Comparison of ENCODE assay signal across 26 cellular contexts in genomic region chr15:70793694-70794093, GRCh38. TPM values are rescaled to one million over a fixed set of nuclear protein-coding genes. Genes with fewer than 3 reads are reported as not detected.
DNase-seq lines count a peak whose midpoint lies in the region; ATAC-seq, FAIRE-seq and TF ChIP-seq lines count a peak whose summit lies in the region.
"Had no signal": no experiment of that assay in that cellular context is flagged by ENCODE, and none has a peak within 500 bp of the region (broad histone marks: within the 10 kb centered on the region; RNA-seq: fewer than 3 reads in every experiment).

No MANE protein-coding gene starts in this region.

- H3K79me2 ChIP-seq in PC-3 (ENCODE audit: low read length) = peaks cover 14% of the 10 kb centered on the region

- H2AFZ ChIP-seq in PC-3 (ENCODE audit: low read length) = no peak overlapping the region

- H4K20me1 ChIP-seq in PC-3 (ENCODE audit: low read length) = no peaks in the 10 kb centered on the region

- H3K4me2 ChIP-seq in A549 (peak overlapping the region; percentile 80; the same call in 1 of the 3 replicates), PC-3 (ENCODE audit: low read length) (no peak overlapping the region)

- no peak overlapping the region for H3K9ac ChIP-seq in PC-3 (ENCODE audit: low read length)

- no peak for TF ChIP-seq POLR2A in A549 (IDR thresholded peaks at IDR 0.05; ENCODE audit: low read length)

- intact Hi-C loops in PC-3 (cut with micrococcal nuclease) (no loop called here), psoas muscle (cut with DNase I) (no loop called here)

- no peaks in the 10 kb centered on the region for H3K9me2 ChIP-seq in PC-3 (replicated peaks; ENCODE audit: low read length)

- H3K27me3 ChIP-seq in PC-3 (ENCODE audit: low read length) = no peaks in the 10 kb centered on the region
- no peaks in the 10 kb centered on the region for H3K27me3 ChIP-seq in psoas muscle (ENCODE audit: insufficient read depth in 3 of 3, low read length in 2 of 3)
- H3K27me3 ChIP-seq: body of pancreas, heart left ventricle, sigmoid colon had no signal

- H3K9me3 ChIP-seq in A549 (no peaks in the 10 kb centered on the region), PC-3 (ENCODE audit: low read length) (no peaks in the 10 kb centered on the region), psoas muscle (no peaks in the 10 kb centered on the region)
- H3K9me3 ChIP-seq: body of pancreas, heart left ventricle, sigmoid colon, thoracic aorta had no signal

- H3K27ac ChIP-seq in A549 (peak overlapping the region; percentile 83 to 93), PC-3 (ENCODE audit: low read length) (peak overlapping the region; percentile 94), psoas muscle (no peak overlapping the region)
- H3K27ac ChIP-seq: body of pancreas, epithelial cell of prostate, sigmoid colon had no signal

- H3F3A ChIP-seq in PC-3 (ENCODE audit: low read length, unreplicated experiment) = peaks cover 8% of the 10 kb centered on the region

- no TSS peak for BruUV-seq in PC-3 (replicated peaks; lab: Mats Ljungman, UMichigan)

- H3K36me3 ChIP-seq in PC-3 (ENCODE audit: low read depth, low read length) (no peaks in the 10 kb centered on the region), psoas muscle (ENCODE audit: insufficient read depth in 1 of 2, low read depth in 1 of 2) (no peaks in the 10 kb centered on the region)
- H3K36me3 ChIP-seq: heart left ventricle, sigmoid colon, thoracic aorta had no signal

- TF ChIP-seq RAD21 in A549 (conservative IDR thresholded peaks at IDR 0.05 in 1 of 2, IDR thresholded peaks at IDR 0.05 in 1 of 2) = no peak

- CTCF ChIA-PET in A549 (lab: Yijun Ruan, JAX) (interaction anchor here (0.6 to 15.4 kb wide), 11 partner anchors 10 to 1008 kb away, joined by 3 to 274 read pairs (median 3); no protein-coding TSS in a partner anchor), PC-3 (lab: Charles Lee) (no interaction called here)

- TF ChIP-seq CTCF in A549 (IDR thresholded peaks at IDR 0.05) = no peak
- TF ChIP-seq CTCF in PC-3 (conservative IDR thresholded peaks at IDR 0.05; ENCODE audit: low read depth, low read length) = no peak
- peak; percentile 4 for TF ChIP-seq CTCF in choroid plexus epithelial cell (conservative IDR thresholded peaks at IDR 0.05; ENCODE audit: low read depth, low read length)
- TF ChIP-seq CTCF in psoas muscle (IDR thresholded peaks at IDR 0.05) = no peak

- no peak for FAIRE-seq in A549 (lab: Jason Lieb, UNC)

- no peak for ATAC-seq in A549
- ATAC-seq in PC-3 = no peak
- ATAC-seq in psoas muscle = peak in 3 of 4 donors; percentile 22 to 60 (median 51)
- ATAC-seq in HG03039 (IDR thresholded peaks at IDR 0.05; ENCODE audit: unreplicated experiment) = no peak
- ATAC-seq: activated T-cell treated with anti-CD3 and anti-CD28 coated beads, Interleukin-2, amount 50 U/mL, for 4 hours; body of pancreas; WTC11 had no signal

- peaks cover 77% of the 10 kb centered on the region for H3K4me1 ChIP-seq in A549
- peaks cover 88% of the 10 kb centered on the region for H3K4me1 ChIP-seq in PC-3 (ENCODE audit: insufficient read depth, low read length)
- H3K4me1 ChIP-seq in psoas muscle = no peaks in the 10 kb centered on the region
- H3K4me1 ChIP-seq: body of pancreas, sigmoid colon had no signal

- no peak overlapping the region for H3K4me3 ChIP-seq in A549
- H3K4me3 ChIP-seq in PC-3 (ENCODE audit: low read length) = no peak overlapping the region
- no peak overlapping the region for H3K4me3 ChIP-seq in choroid plexus epithelial cell (ENCODE audit: low read depth, low read length)
- no peak overlapping the region for H3K4me3 ChIP-seq in psoas muscle
- H3K4me3 ChIP-seq: body of pancreas, heart left ventricle, sigmoid colon, thoracic aorta had no signal

- POLR2A ChIA-PET in A549 (lab: Yijun Ruan, JAX) (no interaction called here), PC-3 (lab: Charles Lee; ENCODE audit: unreplicated experiment) (no interaction called here)

- 90% methylated on average over 6 of the region's 6 CpGs for WGBS in A549 (ENCODE audit: missing lambda C conversion rate)
- 25 to 43% (median 39%) methylated on average over 6 of the region's 6 CpGs for WGBS in psoas muscle, 3 donors

- DNase-seq in A549 (ENCODE audit: low read depth in 1 of 2, low spot score in 1 of 2) (no peak), PC-3 (no peak), choroid plexus epithelial cell (ENCODE audit: low read depth) (peak; percentile 24), psoas muscle (no peak), NCI-H1930 (lab: John Stamatoyannopoulos, UW) (no peak), DMS 273 (lab: John Stamatoyannopoulos, UW; ENCODE audit: unreplicated experiment) (no peak), iPS-NIHi7 (ENCODE audit: extremely low spot score) (no peak)
- DNase-seq: ACHN; activated CD4-positive, alpha-beta T cell treated with anti-CD3 and anti-CD28 coated beads, Interleukin-2, amount 10 ng/mL, durations not matched to agents 7 days and 5 days; activated gamma-delta T cell treated with Interleukin-2 at 50 U/mL for 16 hours; activated T-cell treated with anti-CD3 and anti-CD28 coated beads, Interleukin-2, amount 50 U/mL, for 4 hours; body of pancreas; DMS153; effector CD8-positive, alpha-beta T cell; H9; heart left ventricle; MV-4-11; NCI-H1436 treated with DMSO at 0.1 percent for 48 hours; NCI-H446; SHP77; sigmoid colon; stimulated activated naive CD4-positive, alpha-beta T cell had no signal

- TF ChIP-seq EP300 in A549 (IDR thresholded peaks at IDR 0.05) = no peak

TF ChIP-seq in A549, 52 proteins besides CTCF, POLR2A, EP300 and RAD21:
- TF ChIP-seq PBX3 (IDR thresholded peaks at IDR 0.05) = no peak
- TF ChIP-seq EHMT2 (IDR thresholded peaks at IDR 0.05; ENCODE audit: low read depth) = no peak
- no peak for TF ChIP-seq EHF (CRISPR knock-in tag; IDR thresholded peaks at IDR 0.05)
- TF ChIP-seq RFX5 (IDR thresholded peaks at IDR 0.05) = no peak
- no peak for TF ChIP-seq KDM1A (IDR thresholded peaks at IDR 0.05; ENCODE audit: low read depth)
- TF ChIP-seq CEBPB (IDR thresholded peaks at IDR 0.05) = no peak
- TF ChIP-seq NFE2L2 (conservative IDR thresholded peaks at IDR 0.05; ENCODE audit: low read length) = no peak
- TF ChIP-seq MYC (IDR thresholded peaks at IDR 0.05; ENCODE audit: borderline replicate concordance, low read length) = no peak
- no peak for TF ChIP-seq JUN (IDR thresholded peaks at IDR 0.05)
- no peak for TF ChIP-seq CHD2 (IDR thresholded peaks at IDR 0.05; ENCODE audit: low read length, partially characterized antibody)
- TF ChIP-seq HES2 (IDR thresholded peaks at IDR 0.05) = no peak
- no peak for TF ChIP-seq RCOR1 (IDR thresholded peaks at IDR 0.05; ENCODE audit: low read depth, low read length)
- no peak for TF ChIP-seq JUNB (IDR thresholded peaks at IDR 0.05)
- no peak for TF ChIP-seq HOXA7 (CRISPR knock-in tag; IDR thresholded peaks at IDR 0.05)
- no peak for TF ChIP-seq USF2 (IDR thresholded peaks at IDR 0.05)
- TF ChIP-seq MAFK (IDR thresholded peaks at IDR 0.05; ENCODE audit: partially characterized antibody) = no peak
- TF ChIP-seq FOXS1 (CRISPR knock-in tag; IDR thresholded peaks at IDR 0.05) = no peak
- TF ChIP-seq CBX8 (IDR thresholded peaks at IDR 0.05) = no peak

RNA-seq across cellular contexts. Expression of gene UACA, which starts 30.3 kb away (rescaled TPM):
- polyA plus RNA-seq in A549 (2011; rRNA removed) (80.4 and 81.1 TPM in 2 replicates), A549 (2017; fragmentation: RNase III; extraction: RNeasy Plus Mini Kit Qiagen cat#74134 plus additional on column Dnase treatment) (31.9 to 39.4 TPM (median 33.5 TPM) in 3 replicates), psoas muscle (10 to 100 TPM; 17.0 to 95.3 (median 74.5) TPM)
- 15.8 and 18.6 TPM in 2 replicates for polyA plus RNA-seq in A549 (2012; cell fraction: cytosol; rRNA removed)
- 46.7 and 59.5 TPM in 2 replicates for polyA plus RNA-seq in A549 (2012; cell fraction: nucleus; rRNA removed)
- 207 and 228 TPM in 2 replicates for polyA minus RNA-seq in A549 (2011; rRNA and poly(A)+ RNA removed)
- total RNA-seq in PC-3 (2014; rRNA removed) (21.7 and 26.7 TPM in 2 replicates), psoas muscle (100 to 1,000 TPM; 138 to 426 (median 194) TPM)

Comparison
In these comparisons a context has a peak if more than half of its experiments do, and no peak if none do; other contexts are left out.
1. ATAC-seq: peak in psoas muscle (3 of 4); none in A549 (0 of 2), PC-3 (single experiment) and HG03039 (single experiment).